ENCODE assay signal across 1 cellular context in genomic region chr2:144500567-144500966, GRCh38.
TF ChIP-seq lines count a peak whose summit lies in the region.

No MANE protein-coding gene starts in this region.

TF ChIP-seq in K562, 482 proteins besides CTCF, POLR2A, EP300 and RAD21:
- TF ChIP-seq SOX6 (IDR thresholded peaks at IDR 0.05) (peak; percentile 24; the same call in 1 of the 2 replicates), CHD7 (IDR thresholded peaks at IDR 0.05; ENCODE audit: low read depth, low read length) (no peak), SUPT5H (IDR thresholded peaks at IDR 0.05) (0 out of 2 replicates have a peak, but pooled peaks have one; percentile 33), PHF21A (IDR thresholded peaks at IDR 0.05; ENCODE audit: borderline replicate concordance, low read depth) (no peak), ZFP30 (CRISPR knock-in tag; IDR thresholded peaks at IDR 0.05; ENCODE audit: borderline replicate concordance) (no peak), CEBPB (tag; IDR thresholded peaks at IDR 0.05) (peak; percentile 63), FOXK2 (conservative IDR thresholded peaks at IDR 0.05 in 1 of 2, IDR thresholded peaks at IDR 0.05 in 1 of 2; ENCODE audit: low read depth in 2 of 2) (no peak)
